2 cellular contexts compared by ENCODE assay signal in genomic region chr12:54411398-54412241, GRCh38.
TF ChIP-seq lines count a peak whose summit lies in the region.

No MANE protein-coding gene starts in this region.

TF ChIP-seq in liver, 16 proteins besides CTCF, POLR2A, EP300 and RAD21:
- no peak for TF ChIP-seq FOXA1 (IDR thresholded peaks at IDR 0.05)
- TF ChIP-seq, protein P1, sequence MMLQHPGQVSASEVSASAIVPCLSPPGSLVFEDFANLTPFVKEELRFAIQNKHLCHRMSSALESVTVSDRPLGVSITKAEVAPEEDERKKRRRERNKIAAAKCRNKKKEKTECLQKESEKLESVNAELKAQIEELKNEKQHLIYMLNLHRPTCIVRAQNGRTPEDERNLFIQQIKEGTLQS (IDR thresholded peaks at IDR 0.05), result no peak
- no peak for TF ChIP-seq JUND (IDR thresholded peaks at IDR 0.05)
- TF ChIP-seq REST (IDR thresholded peaks at IDR 0.05), result no peak
- no peak for TF ChIP-seq GABPA (IDR thresholded peaks at IDR 0.05 in 1 of 2, conservative IDR thresholded peaks at IDR 0.05 in 1 of 2)
- no peak for TF ChIP-seq NR2F2 (IDR thresholded peaks at IDR 0.05)
- TF ChIP-seq, protein P2, sequence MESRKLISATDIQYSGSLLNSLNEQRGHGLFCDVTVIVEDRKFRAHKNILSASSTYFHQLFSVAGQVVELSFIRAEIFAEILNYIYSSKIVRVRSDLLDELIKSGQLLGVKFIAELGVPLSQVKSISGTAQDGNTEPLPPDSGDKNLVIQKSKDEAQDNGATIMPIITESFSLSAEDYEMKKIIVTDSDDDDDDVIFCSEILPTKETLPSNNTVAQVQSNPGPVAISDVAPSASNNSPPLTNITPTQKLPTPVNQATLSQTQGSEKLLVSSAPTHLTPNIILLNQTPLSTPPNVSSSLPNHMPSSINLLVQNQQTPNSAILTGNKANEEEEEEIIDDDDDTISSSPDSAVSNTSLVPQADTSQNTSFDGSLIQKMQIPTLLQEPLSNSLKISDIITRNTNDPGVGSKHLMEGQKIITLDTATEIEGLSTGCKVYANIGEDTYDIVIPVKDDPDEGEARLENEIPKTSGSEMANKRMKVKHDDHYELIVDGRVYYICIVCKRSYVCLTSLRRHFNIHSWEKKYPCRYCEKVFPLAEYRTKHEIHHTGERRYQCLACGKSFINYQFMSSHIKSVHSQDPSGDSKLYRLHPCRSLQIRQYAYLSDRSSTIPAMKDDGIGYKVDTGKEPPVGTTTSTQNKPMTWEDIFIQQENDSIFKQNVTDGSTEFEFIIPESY (IDR thresholded peaks at IDR 0.05), result no peak
- no peak for TF ChIP-seq YY1 (IDR thresholded peaks at IDR 0.05)

TF ChIP-seq in HepG2, 621 proteins besides CTCF, POLR2A, EP300 and RAD21:
- TF ChIP-seq ZSCAN21 (CRISPR knock-in tag; IDR thresholded peaks at IDR 0.05; ENCODE audit: borderline replicate concordance), result no peak
- TF ChIP-seq, protein P3, sequence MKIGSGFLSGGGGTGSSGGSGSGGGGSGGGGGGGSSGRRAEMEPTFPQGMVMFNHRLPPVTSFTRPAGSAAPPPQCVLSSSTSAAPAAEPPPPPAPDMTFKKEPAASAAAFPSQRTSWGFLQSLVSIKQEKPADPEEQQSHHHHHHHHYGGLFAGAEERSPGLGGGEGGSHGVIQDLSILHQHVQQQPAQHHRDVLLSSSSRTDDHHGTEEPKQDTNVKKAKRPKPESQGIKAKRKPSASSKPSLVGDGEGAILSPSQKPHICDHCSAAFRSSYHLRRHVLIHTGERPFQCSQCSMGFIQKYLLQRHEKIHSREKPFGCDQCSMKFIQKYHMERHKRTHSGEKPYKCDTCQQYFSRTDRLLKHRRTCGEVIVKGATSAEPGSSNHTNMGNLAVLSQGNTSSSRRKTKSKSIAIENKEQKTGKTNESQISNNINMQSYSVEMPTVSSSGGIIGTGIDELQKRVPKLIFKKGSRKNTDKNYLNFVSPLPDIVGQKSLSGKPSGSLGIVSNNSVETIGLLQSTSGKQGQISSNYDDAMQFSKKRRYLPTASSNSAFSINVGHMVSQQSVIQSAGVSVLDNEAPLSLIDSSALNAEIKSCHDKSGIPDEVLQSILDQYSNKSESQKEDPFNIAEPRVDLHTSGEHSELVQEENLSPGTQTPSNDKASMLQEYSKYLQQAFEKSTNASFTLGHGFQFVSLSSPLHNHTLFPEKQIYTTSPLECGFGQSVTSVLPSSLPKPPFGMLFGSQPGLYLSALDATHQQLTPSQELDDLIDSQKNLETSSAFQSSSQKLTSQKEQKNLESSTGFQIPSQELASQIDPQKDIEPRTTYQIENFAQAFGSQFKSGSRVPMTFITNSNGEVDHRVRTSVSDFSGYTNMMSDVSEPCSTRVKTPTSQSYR (CRISPR knock-in tag; IDR thresholded peaks at IDR 0.05; ENCODE audit: borderline replicate concordance), result no peak
- TF ChIP-seq ONECUT2 (CRISPR knock-in tag; IDR thresholded peaks at IDR 0.05), result no peak
- TF ChIP-seq CCAR2 (optimal IDR thresholded peaks at IDR 0.05; ENCODE audit: low read depth, low read length), result no peak
- no peak for TF ChIP-seq FOSL1 (CRISPR knock-in tag; IDR thresholded peaks at IDR 0.05; ENCODE audit: borderline replicate concordance)
- TF ChIP-seq JUND (CRISPR knock-in tag; IDR thresholded peaks at IDR 0.05), result no peak
- TF ChIP-seq ZNF749 (CRISPR knock-in tag; IDR thresholded peaks at IDR 0.05; ENCODE audit: borderline replicate concordance), result no peak
- no peak for TF ChIP-seq ZSCAN22 (CRISPR knock-in tag; IDR thresholded peaks at IDR 0.05)
- no peak for TF ChIP-seq ZNF501 (CRISPR knock-in tag; IDR thresholded peaks at IDR 0.05)
- TF ChIP-seq NCOA1 (CRISPR knock-in tag; IDR thresholded peaks at IDR 0.05), result no peak
- no peak for TF ChIP-seq ZBTB34 (CRISPR knock-in tag; IDR thresholded peaks at IDR 0.05)
- TF ChIP-seq ZBTB38 (CRISPR knock-in tag; IDR thresholded peaks at IDR 0.05), result no peak
- TF ChIP-seq, protein P4, sequence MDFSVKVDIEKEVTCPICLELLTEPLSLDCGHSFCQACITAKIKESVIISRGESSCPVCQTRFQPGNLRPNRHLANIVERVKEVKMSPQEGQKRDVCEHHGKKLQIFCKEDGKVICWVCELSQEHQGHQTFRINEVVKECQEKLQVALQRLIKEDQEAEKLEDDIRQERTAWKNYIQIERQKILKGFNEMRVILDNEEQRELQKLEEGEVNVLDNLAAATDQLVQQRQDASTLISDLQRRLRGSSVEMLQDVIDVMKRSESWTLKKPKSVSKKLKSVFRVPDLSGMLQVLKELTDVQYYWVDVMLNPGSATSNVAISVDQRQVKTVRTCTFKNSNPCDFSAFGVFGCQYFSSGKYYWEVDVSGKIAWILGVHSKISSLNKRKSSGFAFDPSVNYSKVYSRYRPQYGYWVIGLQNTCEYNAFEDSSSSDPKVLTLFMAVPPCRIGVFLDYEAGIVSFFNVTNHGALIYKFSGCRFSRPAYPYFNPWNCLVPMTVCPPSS (IDR thresholded peaks at IDR 0.05), result no peak
- no peak for TF ChIP-seq SNAPC4 (CRISPR knock-in tag; IDR thresholded peaks at IDR 0.05)
- no peak for TF ChIP-seq AKAP8 (CRISPR knock-in tag; IDR thresholded peaks at IDR 0.05)
- TF ChIP-seq JARID2 (CRISPR knock-in tag; IDR thresholded peaks at IDR 0.05; ENCODE audit: insufficient replicate concordance), result no peak
- TF ChIP-seq, protein P5, sequence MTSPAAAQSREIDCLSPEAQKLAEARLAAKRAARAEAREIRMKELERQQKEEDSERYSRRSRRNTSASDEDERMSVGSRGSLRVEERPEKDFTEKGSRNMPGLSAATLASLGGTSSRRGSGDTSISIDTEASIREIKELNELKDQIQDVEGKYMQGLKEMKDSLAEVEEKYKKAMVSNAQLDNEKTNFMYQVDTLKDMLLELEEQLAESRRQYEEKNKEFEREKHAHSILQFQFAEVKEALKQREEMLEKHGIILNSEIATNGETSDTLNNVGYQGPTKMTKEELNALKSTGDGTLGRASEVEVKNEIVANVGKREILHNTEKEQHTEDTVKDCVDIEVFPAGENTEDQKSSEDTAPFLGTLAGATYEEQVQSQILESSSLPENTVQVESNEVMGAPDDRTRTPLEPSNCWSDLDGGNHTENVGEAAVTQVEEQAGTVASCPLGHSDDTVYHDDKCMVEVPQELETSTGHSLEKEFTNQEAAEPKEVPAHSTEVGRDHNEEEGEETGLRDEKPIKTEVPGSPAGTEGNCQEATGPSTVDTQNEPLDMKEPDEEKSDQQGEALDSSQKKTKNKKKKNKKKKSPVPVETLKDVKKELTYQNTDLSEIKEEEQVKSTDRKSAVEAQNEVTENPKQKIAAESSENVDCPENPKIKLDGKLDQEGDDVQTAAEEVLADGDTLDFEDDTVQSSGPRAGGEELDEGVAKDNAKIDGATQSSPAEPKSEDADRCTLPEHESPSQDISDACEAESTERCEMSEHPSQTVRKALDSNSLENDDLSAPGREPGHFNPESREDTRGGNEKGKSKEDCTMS (CRISPR knock-in tag; conservative IDR thresholded peaks at IDR 0.05), result no peak
- TF ChIP-seq ZSCAN30 (CRISPR knock-in tag; IDR thresholded peaks at IDR 0.05), result no peak
